12 cellular contexts compared by ENCODE assay signal in the genomic region with DNA sequence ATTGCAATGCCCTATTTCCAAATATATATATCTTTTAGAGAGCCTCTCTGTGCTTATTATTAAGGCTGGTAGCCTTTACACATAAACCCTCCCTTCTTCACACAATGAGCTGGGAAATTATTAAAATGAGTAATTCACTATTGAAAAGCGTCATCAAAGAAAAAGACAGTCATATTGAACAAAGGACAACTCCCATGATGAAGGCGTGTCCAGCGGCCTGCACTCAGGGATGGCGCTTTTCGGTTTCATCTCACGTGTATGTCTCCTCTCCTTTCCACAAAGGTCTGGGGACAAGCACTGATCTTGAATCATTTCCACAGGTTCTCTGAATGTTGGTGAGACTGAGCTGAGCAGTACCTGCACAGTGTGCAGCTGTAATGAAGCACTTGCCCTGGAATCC.
DNase-seq lines count a peak whose midpoint lies in the region; ATAC-seq and TF ChIP-seq lines count a peak whose summit lies in the region.
"Had no signal": no experiment of that assay in that cellular context is flagged by ENCODE, and none has a peak within 500 bp of the region (broad histone marks: within the 10 kb centered on the region; RNA-seq: fewer than 3 reads in every experiment).

No MANE protein-coding gene starts in this region.

- H3K9me3 ChIP-seq in SU-DHL-6 (ENCODE audit: insufficient read depth, low read length) (no peaks in the 10 kb centered on the region), WERI-Rb-1 (ENCODE audit: severe bottlenecking) (no peaks in the 10 kb centered on the region)

- peak overlapping the region; percentile 93 for H3K27ac Mint-ChIP-seq in activated naive CD8-positive, alpha-beta T cell treated with anti-CD3 and anti-CD28 coated beads, Interleukin-2, amount 50 U/mL, for 24 hours

- H3K4me3 Mint-ChIP-seq in activated naive CD8-positive, alpha-beta T cell treated with anti-CD3 and anti-CD28 coated beads, Interleukin-2, amount 50 U/mL, for 24 hours: peak overlapping the region; percentile 96

- H4K20me1 ChIP-seq in SU-DHL-6 (ENCODE audit: low read depth, low read length): no peaks in the 10 kb centered on the region; the same call in 1 of the 2 replicates

- H3K27me3 ChIP-seq in SU-DHL-6 (ENCODE audit: low read length): no peaks in the 10 kb centered on the region
- H3K27me3 ChIP-seq in WERI-Rb-1 (ENCODE audit: insufficient read depth, low read depth, severe bottlenecking): no peaks in the 10 kb centered on the region

- H3K27ac ChIP-seq in SU-DHL-6 (ENCODE audit: low read depth, low read length) (peak overlapping the region; percentile 80), WERI-Rb-1 (no peak overlapping the region)

- peaks cover 61% of the 10 kb centered on the region for H3K79me2 ChIP-seq in SU-DHL-6 (ENCODE audit: insufficient read depth, low read length)

- H3K4me2 ChIP-seq in SU-DHL-6 (ENCODE audit: low read depth, low read length, poor library complexity, severe bottlenecking): peak overlapping the region; percentile 73

- H3K4me1 Mint-ChIP-seq in activated naive CD8-positive, alpha-beta T cell treated with anti-CD3 and anti-CD28 coated beads, Interleukin-2, amount 50 U/mL, for 24 hours: peaks cover 62% of the 10 kb centered on the region

- H3K27me3 Mint-ChIP-seq in activated naive CD8-positive, alpha-beta T cell treated with anti-CD3 and anti-CD28 coated beads, Interleukin-2, amount 50 U/mL, for 24 hours: no peaks in the 10 kb centered on the region

- TF ChIP-seq CTCF in SU-DHL-6 (IDR thresholded peaks at IDR 0.05; ENCODE audit: insufficient read depth, low read length, poor library complexity, severe bottlenecking) (no peak), WERI-Rb-1 (IDR thresholded peaks at IDR 0.05; ENCODE audit: low read depth, low read length) (no peak)

- no peak overlapping the region for H3K9ac ChIP-seq in SU-DHL-6 (ENCODE audit: low read length)

- H3K9me2 ChIP-seq in SU-DHL-6 (replicated peaks; ENCODE audit: insufficient read depth, low read length): no peaks in the 10 kb centered on the region

- peak; percentile 39 for DNase-seq in activated T-cell treated with anti-CD3 and anti-CD28 coated beads, Interleukin-2, amount 50 U/mL, for 1 hour
- DNase-seq in activated T-cell treated with anti-CD3 and anti-CD28 coated beads for 4 hours (no peak), NCI-H1930 (lab: John Stamatoyannopoulos, UW) (no peak), WERI-Rb-1 (no peak)
- DNase-seq in activated naive CD8-positive, alpha-beta T cell treated with anti-CD3 and anti-CD28 coated beads, Interleukin-2, amount 50 U/mL, for 24 hours: no peak
- DNase-seq in stimulated activated naive CD8-positive, alpha-beta T cell treated with anti-CD3 and anti-CD28 coated beads, Interleukin-15, Interleukin-2, amounts not matched to agents 100 U/mL and 50 U/mL, for 24 hours: peak; percentile 47
- DNase-seq: DMS79 treated with DMSO at 0.1 percent for 48 hours, foreskin melanocyte, NCI-H69 had no signal

- H3K4me3 ChIP-seq in SU-DHL-6 (ENCODE audit: insufficient read depth, low read length, poor library complexity, severe bottlenecking) (no peak overlapping the region), WERI-Rb-1 (ENCODE audit: low read depth, low read length) (no peak overlapping the region)

- no peak overlapping the region for H2AFZ ChIP-seq in SU-DHL-6 (ENCODE audit: low read depth, low read length, severe bottlenecking)

- no peaks in the 10 kb centered on the region for H3K9me3 Mint-ChIP-seq in activated naive CD8-positive, alpha-beta T cell treated with anti-CD3 and anti-CD28 coated beads, Interleukin-2, amount 50 U/mL, for 24 hours

- H3F3A ChIP-seq in SU-DHL-6 (ENCODE audit: insufficient read depth): peaks cover 56% of the 10 kb centered on the region

- H3K36me3 Mint-ChIP-seq in activated naive CD8-positive, alpha-beta T cell treated with anti-CD3 and anti-CD28 coated beads, Interleukin-2, amount 50 U/mL, for 24 hours (ENCODE audit: low read depth): peaks cover 76% of the 10 kb centered on the region

- H3K36me3 ChIP-seq in SU-DHL-6 (ENCODE audit: low read length) (peaks cover 50% of the 10 kb centered on the region), WERI-Rb-1 (no peaks in the 10 kb centered on the region)

- ATAC-seq in activated naive CD8-positive, alpha-beta T cell treated with anti-CD3 and anti-CD28 coated beads, Interleukin-2, amount 50 U/mL, for 24 hours: peak; percentile 39
- ATAC-seq in stimulated activated naive CD8-positive, alpha-beta T cell treated with anti-CD3 and anti-CD28 coated beads, Interleukin-15, Interleukin-2, amounts not matched to agents 100 U/mL and 50 U/mL, for 24 hours: peak; percentile 24
- no peak for ATAC-seq in GM19395 (IDR thresholded peaks at IDR 0.05; ENCODE audit: unreplicated experiment)
- ATAC-seq: Right ventricle myocardium inferior had no signal

Comparison
In these comparisons a context has a peak if more than half of its experiments do, and no peak if none do; other contexts are left out.
1. DNase-seq: peak in activated T-cell treated with anti-CD3 and anti-CD28 coated beads, Interleukin-2, amount 50 U/mL, for 1 hour (single experiment) and stimulated activated naive CD8-positive, alpha-beta T cell treated with anti-CD3 and anti-CD28 coated beads, Interleukin-15, Interleukin-2, amounts not matched to agents 100 U/mL and 50 U/mL, for 24 hours (single experiment); none in activated T-cell treated with anti-CD3 and anti-CD28 coated beads for 4 hours (single experiment), activated naive CD8-positive, alpha-beta T cell treated with anti-CD3 and anti-CD28 coated beads, Interleukin-2, amount 50 U/mL, for 24 hours (single experiment), NCI-H1930 (0 of 2) and WERI-Rb-1 (single experiment).